ENCODE assay signal across 8 cellular contexts in genomic region chr12:55726911-55727310, GRCh38. TPM values are rescaled to one million over a fixed set of nuclear protein-coding genes. Genes with fewer than 3 reads are reported as not detected.
DNase-seq lines count a peak whose midpoint lies in the region; ATAC-seq and TF ChIP-seq lines count a peak whose summit lies in the region.

No MANE protein-coding gene starts in this region.

- no peak overlapping the region for H3K4me3 ChIP-seq in CD4-positive, alpha-beta memory T cell (ENCODE audit: low read length in 2 of 2)
- H3K4me3 ChIP-seq in fibroblast of mammary gland (ENCODE audit: control insufficient read depth, low read depth, low read length): peak overlapping the region; percentile 94

- peak overlapping the region; percentile 69 to 87 (median 84) for H3K4me3 Mint-ChIP-seq in CD4-positive, alpha-beta memory T cell

- TF ChIP-seq CTCF in VCaP (conservative IDR thresholded peaks at IDR 0.05) (no peak), fibroblast of mammary gland (conservative IDR thresholded peaks at IDR 0.05; ENCODE audit: control insufficient read depth, insufficient read depth, low read depth, low read length) (no peak)

- no peak for DNase-seq in CD4-positive, alpha-beta memory T cell
- DNase-seq in fibroblast of mammary gland (ENCODE audit: low read depth) (no peak), posterior vena cava (ENCODE audit: low spot score) (peak; percentile 78), NCI-H82 treated with DMSO at 0.1 percent for 48 hours (lab: John Stamatoyannopoulos, UW; ENCODE audit: unreplicated experiment) (no peak), midbrain (lab: John Stamatoyannopoulos, UW) (no peak), DMS153 treated with DMSO at 0.1 percent for 48 hours (lab: John Stamatoyannopoulos, UW; ENCODE audit: unreplicated experiment) (no peak)

- peaks cover 32 to 52% (median 42%) of the 10 kb centered on the region in 4 donors for H3K4me1 Mint-ChIP-seq in CD4-positive, alpha-beta memory T cell

- no peak for ATAC-seq in HG03460 (IDR thresholded peaks at IDR 0.05; ENCODE audit: unreplicated experiment)

- H3K27ac ChIP-seq in CD4-positive, alpha-beta memory T cell (ENCODE audit: low read depth, low read length): peak overlapping the region; percentile 60
- H3K27ac ChIP-seq in VCaP: peak overlapping the region; percentile 95

- POLR2A ChIA-PET in CD4-positive, alpha-beta memory T cell (lab: Charles Lee; ENCODE audit: partially characterized antibody): interaction anchor here (1.3 to 3.5 kb wide), 3 partner anchors 7 to 11 kb away, joined by 3 to 42 read pairs (median 5); partner anchors contain the start of gene BLOC1S1

- no peaks in the 10 kb centered on the region for H3K27me3 ChIP-seq in CD4-positive, alpha-beta memory T cell (ENCODE audit: insufficient read depth, low read length)

- H3K36me3 ChIP-seq in CD4-positive, alpha-beta memory T cell (ENCODE audit: insufficient read depth, low read length): no peaks in the 10 kb centered on the region

- H3K9me3 ChIP-seq in CD4-positive, alpha-beta memory T cell (ENCODE audit: control insufficient read depth in 1 of 2, low read length in 2 of 2): no peaks in the 10 kb centered on the region

- CTCF ChIA-PET in CD4-positive, alpha-beta memory T cell (lab: Charles Lee; ENCODE audit: partially characterized antibody): interaction anchor here (4.7 kb wide), 1 partner anchor 13 kb away, joined by 57 read pairs; no protein-coding TSS in a partner anchor

- H3K27ac Mint-ChIP-seq in CD4-positive, alpha-beta memory T cell: peak overlapping the region; percentile 80 to 91 (median 88)

- H3K4me1 ChIP-seq in CD4-positive, alpha-beta memory T cell (ENCODE audit: insufficient read depth, low read length): peaks cover 28% of the 10 kb centered on the region

- intact Hi-C loops in CD4-positive, alpha-beta memory T cell (cut with micrococcal nuclease): no loop called here
- intact Hi-C loops in posterior vena cava (cut with DNase I): loop anchor here in 1 of 2 donors (5.0 kb wide), 1 partner anchor 45 kb away; a partner anchor contains a TSS

- no peaks in the 10 kb centered on the region for H3K27me3 Mint-ChIP-seq in CD4-positive, alpha-beta memory T cell

- peaks cover 4 to 18% of the 10 kb centered on the region in 2 donors for H3K36me3 Mint-ChIP-seq in CD4-positive, alpha-beta memory T cell

- peaks cover 0 to 1% (median 0%) of the 10 kb centered on the region in 8 donors for H3K9me3 Mint-ChIP-seq in CD4-positive, alpha-beta memory T cell

RNA-seq across cellular contexts. Expression of gene CD63, which starts 1.9 kb away (rescaled TPM):
- 10 to 100 TPM; 76.4 to 79.7 TPM for total RNA-seq in CD4-positive, alpha-beta memory T cell
- 100 to 1,000 TPM; 191 to 349 TPM for polyA plus RNA-seq in CD4-positive, alpha-beta memory T cell
- total RNA-seq in posterior vena cava: 1,000 to 10,000 TPM; 1,385 to 1,570 TPM

RNA-seq across cellular contexts. Expression of gene RDH5, which starts 6.7 kb away (rescaled TPM):
- total RNA-seq in CD4-positive, alpha-beta memory T cell: 10 to 100 TPM; 29.9 to 32.5 TPM
- polyA plus RNA-seq in CD4-positive, alpha-beta memory T cell: 1 to 10 TPM; 1.4 to 1.8 TPM
- 10 to 100 TPM; 19.2 to 39.7 TPM for total RNA-seq in posterior vena cava

RNA-seq across cellular contexts. Expression of gene BLOC1S1, which starts 11.1 kb away (rescaled TPM):
- 10 to 100 TPM; 80.3 to 87.0 TPM for total RNA-seq in CD4-positive, alpha-beta memory T cell
- polyA plus RNA-seq in CD4-positive, alpha-beta memory T cell: 10 to 100 TPM; 75.1 to 87.1 TPM
- total RNA-seq in posterior vena cava: 100 to 1,000 TPM; 115 to 118 TPM

RNA-seq across cellular contexts. Expression of gene GDF11, which starts 16.0 kb away (rescaled TPM):
- 10 to 100 TPM; 15.1 to 15.8 TPM for total RNA-seq in CD4-positive, alpha-beta memory T cell
- 1 to 10 TPM in 1 of 2 donors, under 1 TPM in 1; 0.25 to 1.6 TPM for polyA plus RNA-seq in CD4-positive, alpha-beta memory T cell
- 10 to 100 TPM in 1 of 2 donors, 1 to 10 TPM in 1; 8.4 to 11.0 TPM for total RNA-seq in posterior vena cava

RNA-seq across cellular contexts. Expression of gene ITGA7, which starts 19.2 kb away (rescaled TPM):
- 1 to 10 TPM; 2.5 to 2.9 TPM for total RNA-seq in CD4-positive, alpha-beta memory T cell
- polyA plus RNA-seq in CD4-positive, alpha-beta memory T cell: not detected
- 100 to 1,000 TPM; 497 to 570 TPM for total RNA-seq in posterior vena cava

Comparison
In these comparisons a context has a peak if more than half of its experiments do, and no peak if none do; other contexts are left out.
1. RNA of gene CD63, which starts 1.9 kb away (total RNA-seq): 1,385 to 1,570 TPM in posterior vena cava; 76.4 to 79.7 TPM in CD4-positive, alpha-beta memory T cell; every median in the first group is over 10 times any median in the second.